1 cellular context compared by ENCODE assay signal in the genomic region with DNA sequence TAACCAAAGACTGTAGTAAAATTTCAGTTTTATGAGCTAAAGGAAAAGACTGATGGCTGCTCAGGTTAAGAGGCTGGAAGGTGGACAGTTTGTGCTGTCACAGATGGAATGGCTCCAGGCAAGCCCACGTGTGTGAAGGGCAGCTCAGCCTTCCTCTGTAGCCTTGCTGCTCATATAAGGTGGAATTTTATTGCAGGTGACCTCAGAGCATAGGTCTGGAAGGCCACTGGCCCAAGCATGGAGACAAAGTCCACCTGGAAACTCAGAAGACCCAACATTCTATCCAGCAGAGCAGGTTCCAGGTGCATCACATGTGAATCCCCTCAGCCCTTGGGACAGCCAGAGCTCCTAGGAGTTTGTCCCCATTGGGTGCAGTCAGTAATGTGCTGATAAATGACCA.
TF ChIP-seq lines count a peak whose summit lies in the region.

No MANE protein-coding gene starts in this region.

TF ChIP-seq in HepG2, 621 proteins besides CTCF, POLR2A, EP300 and RAD21:
- TF ChIP-seq ZSCAN25 (CRISPR knock-in tag; IDR thresholded peaks at IDR 0.05) (no peak), KDM3A (CRISPR knock-in tag; IDR thresholded peaks at IDR 0.05; ENCODE audit: low read depth) (no peak), ZNF572 (CRISPR knock-in tag; IDR thresholded peaks at IDR 0.05) (no peak), ZNF562 (CRISPR knock-in tag; IDR thresholded peaks at IDR 0.05; ENCODE audit: borderline replicate concordance) (no peak), GABPA (IDR thresholded peaks at IDR 0.05; ENCODE audit: low read depth, low read length) (no peak), GABPA (CRISPR knock-in tag; IDR thresholded peaks at IDR 0.05; ENCODE audit: low read depth) (no peak), SRSF9 (IDR thresholded peaks at IDR 0.05; ENCODE audit: borderline replicate concordance, insufficient read depth, low read depth, low read length, poor library complexity, severe bottlenecking) (no peak), TEAD3 (CRISPR knock-in tag; optimal IDR thresholded peaks at IDR 0.05; ENCODE audit: borderline replicate concordance) (no peak), ZNF772 (CRISPR knock-in tag; IDR thresholded peaks at IDR 0.05) (no peak), ZBTB20 (CRISPR knock-in tag; IDR thresholded peaks at IDR 0.05; ENCODE audit: borderline replicate concordance, low read depth) (no peak), IKZF4 (CRISPR knock-in tag; IDR thresholded peaks at IDR 0.05; ENCODE audit: borderline replicate concordance, low read depth, not compliant biosample characterization) (no peak), MYC (CRISPR knock-in tag; IDR thresholded peaks at IDR 0.05; ENCODE audit: borderline replicate concordance) (no peak), ZFP1 (CRISPR knock-in tag; IDR thresholded peaks at IDR 0.05) (no peak), ZSCAN31 (CRISPR knock-in tag; IDR thresholded peaks at IDR 0.05; ENCODE audit: low read depth) (no peak), ZFAT (CRISPR knock-in tag; conservative IDR thresholded peaks at IDR 0.05) (no peak), YY1 (IDR thresholded peaks at IDR 0.05; ENCODE audit: insufficient read depth, insufficient replicate concordance, low read depth, low read length) (no peak), ZNF660 (CRISPR knock-in tag; IDR thresholded peaks at IDR 0.05; ENCODE audit: borderline replicate concordance, low read depth) (no peak)
- TF ChIP-seq, protein P1, sequence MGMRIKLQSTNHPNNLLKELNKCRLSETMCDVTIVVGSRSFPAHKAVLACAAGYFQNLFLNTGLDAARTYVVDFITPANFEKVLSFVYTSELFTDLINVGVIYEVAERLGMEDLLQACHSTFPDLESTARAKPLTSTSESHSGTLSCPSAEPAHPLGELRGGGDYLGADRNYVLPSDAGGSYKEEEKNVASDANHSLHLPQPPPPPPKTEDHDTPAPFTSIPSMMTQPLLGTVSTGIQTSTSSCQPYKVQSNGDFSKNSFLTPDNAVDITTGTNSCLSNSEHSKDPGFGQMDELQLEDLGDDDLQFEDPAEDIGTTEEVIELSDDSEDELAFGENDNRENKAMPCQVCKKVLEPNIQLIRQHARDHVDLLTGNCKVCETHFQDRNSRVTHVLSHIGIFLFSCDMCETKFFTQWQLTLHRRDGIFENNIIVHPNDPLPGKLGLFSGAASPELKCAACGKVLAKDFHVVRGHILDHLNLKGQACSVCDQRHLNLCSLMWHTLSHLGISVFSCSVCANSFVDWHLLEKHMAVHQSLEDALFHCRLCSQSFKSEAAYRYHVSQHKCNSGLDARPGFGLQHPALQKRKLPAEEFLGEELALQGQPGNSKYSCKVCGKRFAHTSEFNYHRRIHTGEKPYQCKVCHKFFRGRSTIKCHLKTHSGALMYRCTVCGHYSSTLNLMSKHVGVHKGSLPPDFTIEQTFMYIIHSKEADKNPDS (CRISPR knock-in tag; IDR thresholded peaks at IDR 0.05), result no peak
- TF ChIP-seq, protein P2, sequence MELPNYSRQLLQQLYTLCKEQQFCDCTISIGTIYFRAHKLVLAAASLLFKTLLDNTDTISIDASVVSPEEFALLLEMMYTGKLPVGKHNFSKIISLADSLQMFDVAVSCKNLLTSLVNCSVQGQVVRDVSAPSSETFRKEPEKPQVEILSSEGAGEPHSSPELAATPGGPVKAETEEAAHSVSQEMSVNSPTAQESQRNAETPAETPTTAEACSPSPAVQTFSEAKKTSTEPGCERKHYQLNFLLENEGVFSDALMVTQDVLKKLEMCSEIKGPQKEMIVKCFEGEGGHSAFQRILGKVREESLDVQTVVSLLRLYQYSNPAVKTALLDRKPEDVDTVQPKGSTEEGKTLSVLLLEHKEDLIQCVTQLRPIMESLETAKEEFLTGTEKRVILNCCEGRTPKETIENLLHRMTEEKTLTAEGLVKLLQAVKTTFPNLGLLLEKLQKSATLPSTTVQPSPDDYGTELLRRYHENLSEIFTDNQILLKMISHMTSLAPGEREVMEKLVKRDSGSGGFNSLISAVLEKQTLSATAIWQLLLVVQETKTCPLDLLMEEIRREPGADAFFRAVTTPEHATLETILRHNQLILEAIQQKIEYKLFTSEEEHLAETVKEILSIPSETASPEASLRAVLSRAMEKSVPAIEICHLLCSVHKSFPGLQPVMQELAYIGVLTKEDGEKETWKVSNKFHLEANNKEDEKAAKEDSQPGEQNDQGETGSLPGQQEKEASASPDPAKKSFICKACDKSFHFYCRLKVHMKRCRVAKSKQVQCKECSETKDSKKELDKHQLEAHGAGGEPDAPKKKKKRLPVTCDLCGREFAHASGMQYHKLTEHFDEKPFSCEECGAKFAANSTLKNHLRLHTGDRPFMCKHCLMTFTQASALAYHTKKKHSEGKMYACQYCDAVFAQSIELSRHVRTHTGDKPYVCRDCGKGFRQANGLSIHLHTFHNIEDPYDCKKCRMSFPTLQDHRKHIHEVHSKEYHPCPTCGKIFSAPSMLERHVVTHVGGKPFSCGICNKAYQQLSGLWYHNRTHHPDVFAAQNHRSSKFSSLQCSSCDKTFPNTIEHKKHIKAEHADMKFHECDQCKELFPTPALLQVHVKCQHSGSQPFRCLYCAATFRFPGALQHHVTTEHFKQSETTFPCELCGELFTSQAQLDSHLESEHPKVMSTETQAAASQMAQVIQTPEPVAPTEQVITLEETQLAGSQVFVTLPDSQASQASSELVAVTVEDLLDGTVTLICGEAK (IDR thresholded peaks at IDR 0.05), result no peak
- TF ChIP-seq, protein P2 (CRISPR knock-in tag; IDR thresholded peaks at IDR 0.05), result no peak
